Comparison of ENCODE assay signal across 8 cellular contexts in the genomic region with DNA sequence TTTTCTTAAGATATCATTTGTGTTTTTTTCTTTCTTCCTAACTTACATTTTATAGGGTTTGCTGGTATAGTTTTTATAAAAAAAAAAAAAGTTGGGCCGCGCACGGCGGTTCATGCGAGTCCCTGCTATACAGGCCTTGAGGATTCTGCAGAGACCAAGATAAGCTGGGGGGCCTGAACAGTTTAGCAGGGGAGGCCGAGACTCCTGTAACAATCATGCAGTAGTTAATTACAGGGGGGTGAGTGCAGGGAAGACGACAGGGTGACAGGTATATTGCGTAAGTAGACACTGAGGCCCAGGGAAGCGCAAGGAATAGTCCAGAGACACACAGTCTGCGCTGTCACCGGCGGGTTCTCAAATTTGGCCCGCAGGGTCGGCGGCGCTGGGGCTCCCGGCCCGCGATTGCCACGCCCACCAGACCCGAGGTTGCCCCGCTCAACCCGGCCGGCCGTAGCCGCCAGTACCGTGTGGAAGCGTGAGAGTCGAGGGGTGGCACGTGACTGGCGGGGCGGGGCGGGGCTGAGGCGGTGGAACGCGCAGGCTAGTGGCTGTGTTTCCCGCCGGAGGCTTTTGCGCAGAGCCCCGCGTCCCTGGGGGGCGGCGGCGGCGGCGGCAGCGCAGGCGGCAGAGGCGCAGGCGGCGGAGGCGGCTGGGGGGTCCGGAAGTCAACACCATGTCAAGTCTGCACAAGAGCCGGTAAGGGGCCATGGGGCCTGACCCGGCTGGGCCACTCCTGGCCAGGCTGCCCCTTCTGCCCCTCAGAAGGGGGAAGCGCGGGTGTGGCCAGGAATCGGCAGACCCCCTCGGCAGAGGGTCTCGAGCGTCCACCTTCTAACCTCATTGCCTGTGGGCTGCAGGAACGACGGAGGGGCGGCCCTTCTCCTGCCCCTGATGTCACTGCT. TPM values are rescaled to one million over a fixed set of nuclear protein-coding genes. Genes with fewer than 3 reads are reported as not detected.
DNase-seq lines count a peak whose midpoint lies in the region; TF ChIP-seq lines count a peak whose summit lies in the region.

A gene with protein sequence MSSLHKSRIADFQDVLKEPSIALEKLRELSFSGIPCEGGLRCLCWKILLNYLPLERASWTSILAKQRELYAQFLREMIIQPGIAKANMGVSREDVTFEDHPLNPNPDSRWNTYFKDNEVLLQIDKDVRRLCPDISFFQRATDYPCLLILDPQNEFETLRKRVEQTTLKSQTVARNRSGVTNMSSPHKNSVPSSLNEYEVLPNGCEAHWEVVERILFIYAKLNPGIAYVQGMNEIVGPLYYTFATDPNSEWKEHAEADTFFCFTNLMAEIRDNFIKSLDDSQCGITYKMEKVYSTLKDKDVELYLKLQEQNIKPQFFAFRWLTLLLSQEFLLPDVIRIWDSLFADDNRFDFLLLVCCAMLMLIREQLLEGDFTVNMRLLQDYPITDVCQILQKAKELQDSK (plus strand): TSS at position 573 of the 902 bp plus-strand sequence. CDS start 101 bp downstream, at position 674.

- H3K27ac Mint-ChIP-seq in CD8-positive, alpha-beta memory T cell: peak within 1 kb of the TSS; percentile 88 to 98 (median 94)

- peaks cover 15 to 44% (median 24%) of the 10 kb centered on the region in 3 donors for H3K4me1 Mint-ChIP-seq in CD8-positive, alpha-beta memory T cell

- no peaks in the 10 kb centered on the region for H3K9me3 ChIP-seq in CD8-positive, alpha-beta memory T cell (ENCODE audit: low read length)
- H3K9me3 ChIP-seq in effector memory CD4-positive, alpha-beta T cell (ENCODE audit: control insufficient read depth, low read length): no peaks in the 10 kb centered on the region

- H3K27ac ChIP-seq in CD8-positive, alpha-beta memory T cell (ENCODE audit: low read depth, low read length): peak within 1 kb of the TSS; percentile 65
- peak within 1 kb of the TSS; percentile 79 for H3K27ac ChIP-seq in effector memory CD4-positive, alpha-beta T cell (ENCODE audit: insufficient read depth, low read length, poor library complexity, severe bottlenecking)

- H3K9me3 Mint-ChIP-seq in CD8-positive, alpha-beta memory T cell: peaks cover 0 to 2% (median 0%) of the 10 kb centered on the region in 5 donors

- peaks cover 15% of the 10 kb centered on the region for H3K36me3 ChIP-seq in CD8-positive, alpha-beta memory T cell (ENCODE audit: insufficient read depth, low read length)
- H3K36me3 ChIP-seq in effector memory CD4-positive, alpha-beta T cell (ENCODE audit: control insufficient read depth, insufficient read depth, low read length): peaks cover 13% of the 10 kb centered on the region

- H3K4me1 ChIP-seq in CD8-positive, alpha-beta memory T cell (ENCODE audit: insufficient read depth, low read length): peaks cover 15% of the 10 kb centered on the region
- H3K4me1 ChIP-seq in effector memory CD4-positive, alpha-beta T cell (ENCODE audit: control insufficient read depth, insufficient read depth, low read length, poor library complexity, severe bottlenecking): peaks cover 12% of the 10 kb centered on the region

- H3K4me3 Mint-ChIP-seq in CD8-positive, alpha-beta memory T cell: peak within 1 kb of the TSS; percentile 89 to 96 (median 92)

- CTCF ChIA-PET in CD8-positive, alpha-beta memory T cell (lab: Charles Lee): interaction anchor here (0.8 to 2.4 kb wide), 3 partner anchors 16 to 31 kb away, joined by 3 to 12 read pairs (median 9); a partner anchor contains a TSS
- CTCF ChIA-PET in activated CD8-positive, alpha-beta memory T cell treated with anti-CD3 and anti-CD28 coated beads for 36 hours (lab: Charles Lee): interaction anchor here (0.6 to 0.9 kb wide), 3 partner anchors 16 to 149 kb away, joined by 3 read pairs; no protein-coding TSS in a partner anchor

- POLR2A ChIA-PET in CD8-positive, alpha-beta memory T cell (lab: Charles Lee): interaction anchor here (1.2 to 1.6 kb wide), 2 partner anchors 31 to 32 kb away, joined by 3 to 4 read pairs; a partner anchor contains a TSS
- POLR2A ChIA-PET in activated CD8-positive, alpha-beta memory T cell treated with anti-CD3 and anti-CD28 coated beads for 36 hours (lab: Charles Lee): interaction anchor here (1.0 kb wide), 1 partner anchor 16 kb away, joined by 3 read pairs; no protein-coding TSS in a partner anchor

- TF ChIP-seq CTCF in GM20000 (IDR thresholded peaks at IDR 0.05; ENCODE audit: extremely low read depth, missing control alignments): no peak

- H3K4me3 ChIP-seq in CD8-positive, alpha-beta memory T cell (ENCODE audit: low read length): peak within 1 kb of the TSS; percentile 51
- H3K4me3 ChIP-seq in effector memory CD4-positive, alpha-beta T cell (ENCODE audit: insufficient read depth, low read depth, low read length, poor library complexity, severe bottlenecking): peak within 1 kb of the TSS; percentile 98

- H3K36me3 Mint-ChIP-seq in CD8-positive, alpha-beta memory T cell: peaks cover 0 to 39% (median 3%) of the 10 kb centered on the region in 3 donors

- peak; percentile 88 to 95 (median 91) for DNase-seq in CD8-positive, alpha-beta memory T cell
- peak; percentile 98 for DNase-seq in GM20000 (ENCODE audit: low spot score)
- DNase-seq in HT1080 (ENCODE audit: low read depth): peak; percentile 71
- peak; percentile 88 for DNase-seq in NOMO-1 treated with DMSO at 0.1 percent for 48 hours (lab: John Stamatoyannopoulos, UW; ENCODE audit: unreplicated experiment)
- peak; percentile 86 to 87 (median 87) for DNase-seq in effector memory CD4-positive, alpha-beta T cell
- peak; percentile 85 for DNase-seq in medulla oblongata (ENCODE audit: extremely low spot score)
- DNase-seq in stimulated activated CD4-positive, alpha-beta T cell treated with anti-CD3 and anti-CD28 coated beads, TNF-alpha, amount 100 ng/mL, for 48 hours (ENCODE audit: low read depth in 3 of 3): peak; percentile 79 to 91 (median 82)

- H3K27me3 Mint-ChIP-seq in CD8-positive, alpha-beta memory T cell: no peaks in the 10 kb centered on the region

- H3K27me3 ChIP-seq in CD8-positive, alpha-beta memory T cell (ENCODE audit: insufficient read depth, low read length, poor library complexity, severe bottlenecking): no peaks in the 10 kb centered on the region
- no peaks in the 10 kb centered on the region for H3K27me3 ChIP-seq in effector memory CD4-positive, alpha-beta T cell (replicated peaks; ENCODE audit: control insufficient read depth, insufficient read depth, low read length, poor library complexity, severe bottlenecking)

RNA-seq across cellular contexts. Expression of the gene that starts here (rescaled TPM):
- 10 to 100 TPM; 23.0 to 24.6 TPM for total RNA-seq in CD8-positive, alpha-beta memory T cell
- polyA plus RNA-seq in CD8-positive, alpha-beta memory T cell: 36.8 TPM
- total RNA-seq in HT1080 (2014; rRNA removed; shearing (Covaris generic)): 19.2 and 23.9 TPM in 2 replicates
- 21.1 and 25.7 TPM in 2 replicates for polyA plus RNA-seq in HT1080 (2015; cell fraction: cytosol; rRNA removed)
- 22.1 and 25.4 TPM in 2 replicates for polyA plus RNA-seq in HT1080 (2015; cell fraction: nucleus; rRNA removed)
- total RNA-seq in activated CD8-positive, alpha-beta memory T cell treated with anti-CD3 and anti-CD28 coated beads for 36 hours: 10 to 100 TPM; 18.7 to 19.6 TPM

Comparison
In these comparisons a context has a peak if more than half of its experiments do, and no peak if none do; other contexts are left out.
1. Peak in every context shown above with its lines: DNase-seq, H3K4me3 ChIP-seq and H3K27ac ChIP-seq.